In the genomic region with DNA sequence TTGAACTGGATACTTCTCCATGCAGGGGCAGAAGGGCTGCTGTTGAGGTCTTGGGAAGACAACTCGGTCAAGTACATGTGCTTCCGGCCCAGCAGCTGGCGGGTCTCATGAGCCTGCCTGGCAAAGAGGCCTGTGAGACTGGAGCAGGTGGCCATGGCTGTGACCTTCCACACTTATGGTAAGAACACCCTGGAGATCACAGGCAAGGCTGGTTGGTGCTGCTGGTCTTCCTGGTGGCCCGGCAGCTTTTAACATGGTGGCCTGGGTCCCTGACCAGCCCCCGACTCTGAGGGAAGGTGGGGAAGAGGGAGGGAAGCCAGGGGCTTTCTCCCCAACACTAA, we compare ENCODE assay signal across 1 cellular context.
TF ChIP-seq lines count a peak whose summit lies in the region.

No MANE protein-coding gene starts in this region.

TF ChIP-seq in H1, 55 proteins besides CTCF, POLR2A, EP300 and RAD21:
- TF ChIP-seq BCL11A (IDR thresholded peaks at IDR 0.05; ENCODE audit: low read depth in 2 of 2, low read length in 2 of 2): no peak
- TF ChIP-seq, protein P1, sequence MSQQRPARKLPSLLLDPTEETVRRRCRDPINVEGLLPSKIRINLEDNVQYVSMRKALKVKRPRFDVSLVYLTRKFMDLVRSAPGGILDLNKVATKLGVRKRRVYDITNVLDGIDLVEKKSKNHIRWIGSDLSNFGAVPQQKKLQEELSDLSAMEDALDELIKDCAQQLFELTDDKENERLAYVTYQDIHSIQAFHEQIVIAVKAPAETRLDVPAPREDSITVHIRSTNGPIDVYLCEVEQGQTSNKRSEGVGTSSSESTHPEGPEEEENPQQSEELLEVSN (IDR thresholded peaks at IDR 0.05): no peak
- TF ChIP-seq CHD2 (IDR thresholded peaks at IDR 0.05; ENCODE audit: low read length): no peak
- TF ChIP-seq TEAD4 (IDR thresholded peaks at IDR 0.05; ENCODE audit: low read depth, low read length): no peak
- no peak for TF ChIP-seq EZH2 (IDR thresholded peaks at IDR 0.05; ENCODE audit: low read depth, low read length, severe bottlenecking)
- TF ChIP-seq SP4 (IDR thresholded peaks at IDR 0.05; ENCODE audit: low read length): no peak
- TF ChIP-seq POLR2AphosphoS5 (IDR thresholded peaks at IDR 0.05; ENCODE audit: low read depth, low read length): no peak
- no peak for TF ChIP-seq TBP (IDR thresholded peaks at IDR 0.05; ENCODE audit: low read depth, low read length)
